ENCODE assay signal across 1 cellular context in genomic region chr10:70590663-70591416, GRCh38.
TF ChIP-seq lines count a peak whose summit lies in the region.

No MANE protein-coding gene starts in this region.

TF ChIP-seq in K562, 482 proteins besides CTCF, POLR2A, EP300 and RAD21 (continued from another document and continues in another):
- peak; percentile 98 for TF ChIP-seq CUX1 (CRISPR knock-in tag; IDR thresholded peaks at IDR 0.05)
- TF ChIP-seq CBFA2T2 (conservative IDR thresholded peaks at IDR 0.05) = no peak
- no peak for TF ChIP-seq TARDBP (IDR thresholded peaks at IDR 0.05)
- TF ChIP-seq ZZZ3 (IDR thresholded peaks at IDR 0.05) = no peak
- no peak for TF ChIP-seq RAD51 (IDR thresholded peaks at IDR 0.05; ENCODE audit: borderline replicate concordance, low read depth)
- TF ChIP-seq ZFP30 (CRISPR knock-in tag; IDR thresholded peaks at IDR 0.05; ENCODE audit: borderline replicate concordance) = no peak
- TF ChIP-seq SRSF1 (IDR thresholded peaks at IDR 0.05; ENCODE audit: low read depth, low read length) = no peak
- no peak for TF ChIP-seq ZNF384 (IDR thresholded peaks at IDR 0.05; ENCODE audit: low read depth, low read length)
- peak; percentile 93 for TF ChIP-seq ZKSCAN8 (CRISPR knock-in tag; IDR thresholded peaks at IDR 0.05)
- TF ChIP-seq ZFP36 (IDR thresholded peaks at IDR 0.05; ENCODE audit: low read depth, low read length, partially characterized antibody) = no peak
- TF ChIP-seq RBM25 (IDR thresholded peaks at IDR 0.05; ENCODE audit: low read depth, low read length, severe bottlenecking) = no peak
- 0 out of 2 replicates have a peak, but pooled peaks have one; percentile 38 for TF ChIP-seq MTF1 (CRISPR knock-in tag; IDR thresholded peaks at IDR 0.05; ENCODE audit: borderline replicate concordance)
- peak; percentile 93 for TF ChIP-seq ZNF133 (CRISPR knock-in tag; IDR thresholded peaks at IDR 0.05)
- TF ChIP-seq GTF2B (IDR thresholded peaks at IDR 0.05; ENCODE audit: extremely low read depth, insufficient read length) = no peak
- peak; percentile 67 for TF ChIP-seq NFIX (CRISPR knock-in tag; IDR thresholded peaks at IDR 0.05; ENCODE audit: low read depth)
- TF ChIP-seq MAFK (IDR thresholded peaks at IDR 0.05; ENCODE audit: low read length) = no peak
- no peak for TF ChIP-seq HNRNPL (IDR thresholded peaks at IDR 0.05; ENCODE audit: low read depth, low read length)
- TF ChIP-seq GTF2E2 (tag; IDR thresholded peaks at IDR 0.05) = peak; percentile 88
- no peak for TF ChIP-seq ARID2 (IDR thresholded peaks at IDR 0.05)
- no peak for TF ChIP-seq SMAD2 (IDR thresholded peaks at IDR 0.05; ENCODE audit: low read depth, low read length)
- TF ChIP-seq HLTF (IDR thresholded peaks at IDR 0.05) = no peak
- TF ChIP-seq HNRNPK (IDR thresholded peaks at IDR 0.05; ENCODE audit: low read depth, low read length, poor library complexity, severe bottlenecking) = no peak
- TF ChIP-seq RUNX1 (IDR thresholded peaks at IDR 0.05; ENCODE audit: low read depth) = no peak
- no peak for TF ChIP-seq NFYB (IDR thresholded peaks at IDR 0.05; ENCODE audit: extremely low read depth, insufficient read length)
- no peak; a peak in 1 of 4 replicates for TF ChIP-seq NRF1 (conservative IDR thresholded peaks at IDR 0.05 in 1 of 2, IDR thresholded peaks at IDR 0.05 in 1 of 2)
- no peak for TF ChIP-seq E2F6 (IDR thresholded peaks at IDR 0.05; ENCODE audit: borderline replicate concordance in 1 of 2, extremely low read depth in 1 of 2, insufficient read depth in 1 of 2, insufficient read length in 1 of 2, low read depth in 1 of 2, low read length in 1 of 2, poor library complexity in 1 of 2, severe bottlenecking in 1 of 2)
- 0 out of 2 replicates have a peak, but pooled peaks have one; percentile 79 for TF ChIP-seq ELF4 (CRISPR knock-in tag; IDR thresholded peaks at IDR 0.05)
- no peak for TF ChIP-seq KDM4B (IDR thresholded peaks at IDR 0.05; ENCODE audit: borderline replicate concordance in 2 of 2, low read depth in 1 of 2)
- TF ChIP-seq ZNF655 (CRISPR knock-in tag; IDR thresholded peaks at IDR 0.05) = no peak
- TF ChIP-seq EGR1 (conservative IDR thresholded peaks at IDR 0.05) = no peak
- TF ChIP-seq FUS (optimal IDR thresholded peaks at IDR 0.05; ENCODE audit: low read depth, low read length) = no peak
- TF ChIP-seq FOXP1 (CRISPR knock-in tag; IDR thresholded peaks at IDR 0.05) = no peak
- no peak for TF ChIP-seq STAG1 (CRISPR knock-in tag; IDR thresholded peaks at IDR 0.05; ENCODE audit: borderline replicate concordance)
- TF ChIP-seq RNF219 (CRISPR knock-in tag; IDR thresholded peaks at IDR 0.05) = peak; percentile 84
- TF ChIP-seq FOXK1 (CRISPR knock-in tag; IDR thresholded peaks at IDR 0.05; ENCODE audit: borderline replicate concordance) = no peak
- no peak for TF ChIP-seq ZNF184 (CRISPR knock-in tag; IDR thresholded peaks at IDR 0.05)
- 0 out of 4 replicates have a peak, but pooled peaks of 1 of the 2 experiments have one; percentile 79 for TF ChIP-seq MLX (CRISPR knock-in tag; conservative IDR thresholded peaks at IDR 0.05)
- peak; percentile 94 for TF ChIP-seq HOMEZ (CRISPR knock-in tag; IDR thresholded peaks at IDR 0.05)
- no peak for TF ChIP-seq ETV6 (IDR thresholded peaks at IDR 0.05; ENCODE audit: borderline replicate concordance in 1 of 2, low read depth in 2 of 2, low read length in 1 of 2)
- TF ChIP-seq ETV6 (CRISPR knock-in tag; IDR thresholded peaks at IDR 0.05; ENCODE audit: borderline replicate concordance) = no peak
- no peak for TF ChIP-seq DNMT1 (IDR thresholded peaks at IDR 0.05)
- TF ChIP-seq NR2C2 (CRISPR knock-in tag; IDR thresholded peaks at IDR 0.05) = no peak
- peak; percentile 91 for TF ChIP-seq NR2C2 (tag; IDR thresholded peaks at IDR 0.05)
- TF ChIP-seq USF1 (CRISPR knock-in tag; IDR thresholded peaks at IDR 0.05) = no peak
- no peak for TF ChIP-seq TCF7 (IDR thresholded peaks at IDR 0.05; ENCODE audit: borderline replicate concordance)
- TF ChIP-seq NR0B1 (IDR thresholded peaks at IDR 0.05; ENCODE audit: partially characterized antibody) = no peak
- peak; percentile 96 for TF ChIP-seq CREB5 (CRISPR knock-in tag; IDR thresholded peaks at IDR 0.05)
- peak; percentile 96 for TF ChIP-seq TEAD2 (tag; IDR thresholded peaks at IDR 0.05)
- peak; percentile 95 for TF ChIP-seq RHOXF2B (CRISPR knock-in tag; conservative IDR thresholded peaks at IDR 0.05)
- TF ChIP-seq KLF10 (CRISPR knock-in tag; IDR thresholded peaks at IDR 0.05) = peak; percentile 92
- TF ChIP-seq KAT8 (IDR thresholded peaks at IDR 0.05; ENCODE audit: low read depth) = no peak
- TF ChIP-seq PKNOX1 (IDR thresholded peaks at IDR 0.05) = 0 out of 2 replicates have a peak, but pooled peaks have one; percentile 4
- TF ChIP-seq RBBP5 (IDR thresholded peaks at IDR 0.05; ENCODE audit: borderline replicate concordance, insufficient read depth, low read length, poor library complexity, severe bottlenecking) = no peak
- no peak for TF ChIP-seq CCAR2 (IDR thresholded peaks at IDR 0.05; ENCODE audit: low read depth, low read length)
